ENCODE assay signal across 11 cellular contexts in genomic region chr16:54062361-54063346, GRCh38.
A peak's percentile ranks its signal among the peaks of the same experiment; 100 is the strongest.
DNase-seq lines count a peak whose midpoint lies in the region; ATAC-seq, FAIRE-seq and TF ChIP-seq lines count a peak whose summit lies in the region.
"Had no signal": no experiment of that assay in that cellular context is flagged by ENCODE, and none has a peak within 500 bp of the region (broad histone marks: within the 10 kb centered on the region; RNA-seq: fewer than 3 reads in every experiment).

No MANE protein-coding gene starts in this region.

- H3K36me3 ChIP-seq in Panc1 (ENCODE audit: control insufficient read depth, insufficient read depth, low read length): no peaks in the 10 kb centered on the region

- CTCF ChIA-PET in Panc1 (lab: Charles Lee): no interaction called here
- CTCF ChIA-PET in MCF 10A (lab: Yijun Ruan, JAX): interaction anchor here (1.1 kb wide), 1 partner anchor 42 kb away, joined by 3 read pairs; no protein-coding TSS in a partner anchor

- H3K9me3 Mint-ChIP-seq in MCF 10A (ENCODE audit: unreplicated experiment): no peaks in the 10 kb centered on the region
- no peaks in the 10 kb centered on the region for H3K9me3 Mint-ChIP-seq in T-helper 2 cell treated with Interferon-gamma antibody and Interleukin-4, amounts not matched to agents 5 μg/mL and 100 μg/mL, for 36 hours
- H3K9me3 Mint-ChIP-seq: nephron; T-helper 1 cell treated with Interleukin-12 subunit alpha and Interleukin-12 subunit beta and Interleukin-4 antibody, amounts not matched to agents 30 μg/mL and 1 μg/mL, for 36 hours had no signal

- H3K27me3 ChIP-seq in Panc1 (ENCODE audit: control insufficient read depth, insufficient read depth, low read length): no peaks in the 10 kb centered on the region

- intact Hi-C loops in Panc1 (cut with micrococcal nuclease; ENCODE audit: unreplicated experiment) (no loop called here), MCF 10A (cut with micrococcal nuclease) (no loop called here)

- H3K27ac Mint-ChIP-seq in MCF 10A (ENCODE audit: low read depth, unreplicated experiment): no peak overlapping the region
- no peak overlapping the region for H3K27ac Mint-ChIP-seq in T-helper 2 cell treated with Interferon-gamma antibody and Interleukin-4, amounts not matched to agents 5 μg/mL and 100 μg/mL, for 36 hours
- H3K27ac Mint-ChIP-seq: nephron; T-helper 1 cell treated with Interleukin-12 subunit alpha and Interleukin-12 subunit beta and Interleukin-4 antibody, amounts not matched to agents 30 μg/mL and 1 μg/mL, for 36 hours had no signal

- TF ChIP-seq CTCF in Panc1 (IDR thresholded peaks at IDR 0.05): peak; percentile 20
- TF ChIP-seq CTCF in MCF 10A (IDR thresholded peaks at IDR 0.05; ENCODE audit: unreplicated experiment): no peak

- H3K36me3 Mint-ChIP-seq in MCF 10A (ENCODE audit: insufficient read depth, unreplicated experiment): peaks cover under 1% of the 10 kb centered on the region
- H3K36me3 Mint-ChIP-seq in T-helper 2 cell treated with Interferon-gamma antibody and Interleukin-4, amounts not matched to agents 5 μg/mL and 100 μg/mL, for 36 hours (ENCODE audit: low read depth): no peaks in the 10 kb centered on the region

- POLR2A ChIA-PET in Panc1 (lab: Charles Lee): no interaction called here
- POLR2A ChIA-PET in MCF 10A (lab: Yijun Ruan, JAX): no interaction called here

- H3K4me3 ChIP-seq in Panc1 (ENCODE audit: low read depth in 2 of 2, low read length in 2 of 2): no peak overlapping the region

- H3K27me3 Mint-ChIP-seq in MCF 10A (ENCODE audit: insufficient read depth, unreplicated experiment): no peaks in the 10 kb centered on the region
- no peaks in the 10 kb centered on the region for H3K27me3 Mint-ChIP-seq in T-helper 2 cell treated with Interferon-gamma antibody and Interleukin-4, amounts not matched to agents 5 μg/mL and 100 μg/mL, for 36 hours (ENCODE audit: low read depth)

- ATAC-seq in Panc1 (no peak), left lobe of liver (peak; percentile 79)

- FAIRE-seq in HTR-8/SVneo (lab: Jason Lieb, UNC): no peak
- FAIRE-seq: keratinocyte had no signal

- BruUV-seq in Panc1 (replicated peaks; lab: Mats Ljungman, UMichigan): no TSS peak
- no TSS peak for BruUV-seq in MCF 10A (replicated peaks; lab: Mats Ljungman, UMichigan)

- DNase-seq in COR-L47 (lab: John Stamatoyannopoulos, UW) (peak; percentile 94), NCI-H1105 treated with DMSO at 0.1 percent for 48 hours (lab: John Stamatoyannopoulos, UW) (peak; percentile 44), Panc1 (ENCODE audit: low read depth, low spot score) (no peak), left lobe of liver (ENCODE audit: low spot score) (no peak), NOMO-1 treated with dmso at 0.1 percent for 144 hours (lab: John Stamatoyannopoulos, UW; ENCODE audit: unreplicated experiment) (no peak), HTR-8/SVneo (ENCODE audit: insufficient read length, low spot score) (no peak), MCF 10A (ENCODE audit: unreplicated experiment) (no peak)
- DNase-seq in T-helper 2 cell treated with Interferon-gamma antibody and Interleukin-4, amounts not matched to agents 5 μg/mL and 100 μg/mL, for 36 hours (ENCODE audit: low spot score): no peak

- peaks cover 19% of the 10 kb centered on the region for H3K4me1 Mint-ChIP-seq in MCF 10A (ENCODE audit: insufficient read depth, unreplicated experiment)
- H3K4me1 Mint-ChIP-seq in T-helper 2 cell treated with Interferon-gamma antibody and Interleukin-4, amounts not matched to agents 5 μg/mL and 100 μg/mL, for 36 hours (ENCODE audit: low read depth): no peaks in the 10 kb centered on the region

- no peaks in the 10 kb centered on the region for H3K4me1 ChIP-seq in Panc1 (ENCODE audit: control insufficient read depth, insufficient read depth, low read length)

- H3K9me3 ChIP-seq in Panc1 (ENCODE audit: control insufficient read depth, insufficient read depth, low read depth, low read length): no peaks in the 10 kb centered on the region

- no peak overlapping the region for H3K27ac ChIP-seq in Panc1 (ENCODE audit: low read length)

- in situ Hi-C loops in Panc1 (cut with HindIII; ENCODE audit: low pct_unique_long_range_greater_than_20kb, low sequenced_read_pairs): no loop called here

- no peak overlapping the region for H3K4me3 Mint-ChIP-seq in MCF 10A (ENCODE audit: unreplicated experiment)
- H3K4me3 Mint-ChIP-seq in T-helper 2 cell treated with Interferon-gamma antibody and Interleukin-4, amounts not matched to agents 5 μg/mL and 100 μg/mL, for 36 hours: no peak overlapping the region
- H3K4me3 Mint-ChIP-seq: nephron; T-helper 1 cell treated with Interleukin-12 subunit alpha and Interleukin-12 subunit beta and Interleukin-4 antibody, amounts not matched to agents 30 μg/mL and 1 μg/mL, for 36 hours had no signal

Comparison
In these comparisons a context has a peak if more than half of its experiments do, and no peak if none do; other contexts are left out.
1. DNase-seq: peak in COR-L47 (single experiment) and NCI-H1105 treated with DMSO at 0.1 percent for 48 hours (single experiment); none in Panc1 (single experiment), left lobe of liver (single experiment), NOMO-1 treated with dmso at 0.1 percent for 144 hours (single experiment), HTR-8/SVneo (single experiment), MCF 10A (single experiment) and T-helper 2 cell treated with Interferon-gamma antibody and Interleukin-4, amounts not matched to agents 5 μg/mL and 100 μg/mL, for 36 hours (single experiment).